In the genomic region with DNA sequence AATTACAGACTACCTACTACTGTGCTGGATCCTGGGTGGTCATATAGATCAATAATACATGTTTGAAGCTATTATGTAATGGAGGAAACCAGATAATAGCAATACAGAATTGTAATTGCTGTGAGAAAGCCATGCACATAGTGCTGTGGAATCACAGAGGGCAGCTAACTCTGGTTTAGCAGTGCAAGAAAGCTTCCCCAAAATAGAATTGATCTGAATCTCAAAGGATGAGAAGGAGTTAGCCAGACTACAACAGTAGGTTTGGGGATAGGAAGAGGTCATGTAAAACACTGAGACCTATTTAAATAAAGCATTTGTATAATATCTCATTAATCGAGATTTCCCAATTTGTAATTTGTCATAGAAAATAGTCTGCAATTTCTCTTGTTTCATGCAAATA, we compare ENCODE assay signal across 11 cellular contexts.
"Had no signal": no experiment of that assay in that cellular context is flagged by ENCODE, and none has a peak within 500 bp of the region (broad histone marks: within the 10 kb centered on the region; RNA-seq: fewer than 3 reads in every experiment).

No MANE protein-coding gene starts in this region.

- H3K9me3 ChIP-seq: pancreas, thyroid gland had no signal

- H3K4me3 Mint-ChIP-seq: activated T-cell treated with anti-CD3 and anti-CD28 coated beads, Interleukin-2, amount 50 U/mL, for 4 hours; mesothelial cell of epicardium had no signal

- ATAC-seq: activated T-cell treated with anti-CD3 and anti-CD28 coated beads, Interleukin-2, amount 50 U/mL, for 4 hours; left colon; pancreas had no signal

- H3K27ac ChIP-seq: dorsolateral prefrontal cortex, pancreas, thyroid gland had no signal

- H3K9me3 Mint-ChIP-seq: activated T-cell treated with anti-CD3 and anti-CD28 coated beads, Interleukin-2, amount 50 U/mL, for 4 hours had no signal

- H3K4me3 ChIP-seq: dorsolateral prefrontal cortex, lung, pancreas, thyroid gland had no signal

- H3K27ac Mint-ChIP-seq: mesothelial cell of epicardium had no signal

- DNase-seq: activated gamma-delta T cell; activated T-cell treated with anti-CD3 and anti-CD28 coated beads, Interleukin-2, amount 50 U/mL, for 4 hours; dorsolateral prefrontal cortex; left colon; pancreas; stimulated activated CD4-positive, alpha-beta T cell treated with anti-CD3 and anti-CD28 coated beads, Interleukin-12 subunit alpha, Interleukin-12 subunit beta, amount 100 ng/mL, for 4 hours; stimulated activated CD4-positive, alpha-beta T cell treated with anti-CD3 and anti-CD28 coated beads, Interleukin-2, amount 100 ng/mL, for 24 hours; T-helper 2 cell; thyroid gland had no signal
